ENCODE assay signal across 19 cellular contexts in genomic region chr22:43301866-43302265, GRCh38. TPM values are rescaled to one million over a fixed set of nuclear protein-coding genes. Genes with fewer than 3 reads are reported as not detected.
"Had no signal": no experiment of that assay in that cellular context is flagged by ENCODE, and none has a peak within 500 bp of the region (broad histone marks: within the 10 kb centered on the region; RNA-seq: fewer than 3 reads in every experiment).

No MANE protein-coding gene starts in this region.

- ATAC-seq: effector memory CD8-positive, alpha-beta T cell; heart left ventricle; naive thymus-derived CD8-positive, alpha-beta T cell; stimulated activated naive B cell treated with anti-CD40 and anti-IgM and Interleukin-4, amounts not matched to agents 10 μg/mL and 1 μg/mL and 100 μg/mL, for 72 hours; stimulated activated naive CD8-positive, alpha-beta T cell treated with anti-CD3 and anti-CD28 coated beads, Interleukin-15, amount 100 ng/mL, for 72 hours had no signal

- H3K27ac Mint-ChIP-seq: dendritic cell treated with granulocyte-macrophage colony-stimulating factor and Interleukin-4, amounts not matched to agents 40 ng/mL and 50 ng/mL, for 4 days; stimulated activated naive B cell treated with anti-CD40 and anti-IgM and Interleukin-4, amounts not matched to agents 10 μg/mL and 1 μg/mL and 100 μg/mL, for 72 hours; stimulated activated naive CD8-positive, alpha-beta T cell treated with anti-CD3 and anti-CD28 coated beads, Interleukin-15, amount 100 ng/mL, for 72 hours had no signal

- H3K27ac ChIP-seq: heart left ventricle, parathyroid adenoma, skin epidermis, upper lobe of left lung, uterus had no signal

- H3K36me3 ChIP-seq: heart left ventricle, prostate gland, upper lobe of left lung, uterus had no signal

- H3K9me3 Mint-ChIP-seq: dendritic cell treated with granulocyte-macrophage colony-stimulating factor and Interleukin-4, amounts not matched to agents 40 ng/mL and 50 ng/mL, for 4 days; effector memory CD8-positive, alpha-beta T cell; naive thymus-derived CD8-positive, alpha-beta T cell; stimulated activated naive B cell treated with anti-CD40 and anti-IgM and Interleukin-4, amounts not matched to agents 10 μg/mL and 1 μg/mL and 100 μg/mL, for 72 hours; stimulated activated naive CD8-positive, alpha-beta T cell treated with anti-CD3 and anti-CD28 coated beads, Interleukin-15, amount 100 ng/mL, for 72 hours had no signal

- H3K27me3 ChIP-seq: heart left ventricle, upper lobe of left lung, uterus had no signal

- H3K4me1 ChIP-seq: parathyroid adenoma had no signal

- H3K36me3 Mint-ChIP-seq: naive thymus-derived CD8-positive, alpha-beta T cell; stimulated activated naive B cell treated with anti-CD40 and anti-IgM and Interleukin-4, amounts not matched to agents 10 μg/mL and 1 μg/mL and 100 μg/mL, for 72 hours had no signal

- H3K4me3 Mint-ChIP-seq: dendritic cell treated with granulocyte-macrophage colony-stimulating factor and Interleukin-4, amounts not matched to agents 40 ng/mL and 50 ng/mL, for 4 days; effector memory CD8-positive, alpha-beta T cell; stimulated activated naive B cell treated with anti-CD40 and anti-IgM and Interleukin-4, amounts not matched to agents 10 μg/mL and 1 μg/mL and 100 μg/mL, for 72 hours; stimulated activated naive CD8-positive, alpha-beta T cell treated with anti-CD3 and anti-CD28 coated beads, Interleukin-15, amount 100 ng/mL, for 72 hours had no signal

- H3K4me3 ChIP-seq: heart left ventricle, prostate gland, skin epidermis, upper lobe of left lung, uterus had no signal

- H2AFZ ChIP-seq: parathyroid adenoma had no signal

- H3K79me2 ChIP-seq: parathyroid adenoma had no signal

- DNase-seq: cerebellar nuclear complex; effector memory CD8-positive, alpha-beta T cell; foreskin melanocyte; heart left ventricle; hippocampal formation; mesendoderm; naive thymus-derived CD8-positive, alpha-beta T cell; stimulated activated CD4-positive, alpha-beta T cell treated with anti-CD3 and anti-CD28 coated beads, Interleukin-2, amount 100 ng/mL, for 24 hours; stimulated activated CD4-positive, alpha-beta T cell treated with anti-CD3 and anti-CD28 coated beads, Interleukin-4, amount 100 ng/mL, for 4 hours; stimulated activated naive B cell treated with anti-CD40 and anti-IgM and Interleukin-4, amounts not matched to agents 10 μg/mL and 1 μg/mL and 100 μg/mL, for 72 hours; stimulated activated naive CD8-positive, alpha-beta T cell treated with anti-CD3 and anti-CD28 coated beads, Interleukin-15, amount 100 ng/mL, for 72 hours; substantia nigra; uterus had no signal

- H3K9ac ChIP-seq: parathyroid adenoma had no signal

- H3K4me1 Mint-ChIP-seq: stimulated activated naive B cell treated with anti-CD40 and anti-IgM and Interleukin-4, amounts not matched to agents 10 μg/mL and 1 μg/mL and 100 μg/mL, for 72 hours had no signal

- H3K9me3 ChIP-seq: heart left ventricle, prostate gland, upper lobe of left lung, uterus had no signal

RNA-seq across cellular contexts. Expression of gene SCUBE1, which starts 41.3 kb away (rescaled TPM):
- total RNA-seq: epithelial cell of proximal tubule; naive thymus-derived CD8-positive, alpha-beta T cell had no signal
